1 cellular context compared by ENCODE assay signal in genomic region chr22:41296826-41297667, GRCh38.
A peak's percentile ranks its signal among the peaks of the same experiment; 100 is the strongest.
TF ChIP-seq lines count a peak whose summit lies in the region.

No MANE protein-coding gene starts in this region.

TF ChIP-seq in HepG2, 621 proteins besides CTCF, POLR2A, EP300 and RAD21 (continued from another document and continues in another):
- TF ChIP-seq ZNF660 (CRISPR knock-in tag; IDR thresholded peaks at IDR 0.05; ENCODE audit: borderline replicate concordance, low read depth) (no peak), ZBTB39 (CRISPR knock-in tag; IDR thresholded peaks at IDR 0.05) (no peak), ZBTB8A (CRISPR knock-in tag; IDR thresholded peaks at IDR 0.05; ENCODE audit: borderline replicate concordance, low read depth) (no peak), REST (IDR thresholded peaks at IDR 0.05; ENCODE audit: borderline replicate concordance in 1 of 2, low read depth in 1 of 2, low read length in 2 of 2) (no peak), SNAPC4 (CRISPR knock-in tag; IDR thresholded peaks at IDR 0.05) (no peak), CREM (IDR thresholded peaks at IDR 0.05) (no peak), CREM (CRISPR knock-in tag; IDR thresholded peaks at IDR 0.05) (no peak), CEBPB (IDR thresholded peaks at IDR 0.05; ENCODE audit: borderline replicate concordance, low read depth, low read length) (no peak), YY1 (IDR thresholded peaks at IDR 0.05; ENCODE audit: insufficient read depth, insufficient replicate concordance, low read depth, low read length) (no peak), ZNF362 (CRISPR knock-in tag; IDR thresholded peaks at IDR 0.05; ENCODE audit: borderline replicate concordance) (0 out of 2 replicates have a peak, but pooled peaks have one; percentile 23), PRPF4 (IDR thresholded peaks at IDR 0.05; ENCODE audit: low read depth, low read length, poor library complexity, severe bottlenecking) (no peak), ZNF550 (CRISPR knock-in tag; IDR thresholded peaks at IDR 0.05; ENCODE audit: borderline replicate concordance) (no peak), RFX5 (IDR thresholded peaks at IDR 0.05; ENCODE audit: low read depth, low read length) (no peak), ATF7 (IDR thresholded peaks at IDR 0.05) (no peak), ATF7 (CRISPR knock-in tag; IDR thresholded peaks at IDR 0.05) (no peak), ZNF776 (CRISPR knock-in tag; IDR thresholded peaks at IDR 0.05) (no peak), EED (CRISPR knock-in tag; IDR thresholded peaks at IDR 0.05) (no peak), SETDB1 (CRISPR knock-in tag; IDR thresholded peaks at IDR 0.05; ENCODE audit: borderline replicate concordance) (no peak), HOXA7 (CRISPR knock-in tag; IDR thresholded peaks at IDR 0.05) (no peak), SCMH1 (CRISPR knock-in tag; IDR thresholded peaks at IDR 0.05; ENCODE audit: borderline replicate concordance) (no peak), ZMYM3 (CRISPR knock-in tag; IDR thresholded peaks at IDR 0.05) (peak; percentile 35; the same call in 1 of the 2 replicates), PCBP1 (IDR thresholded peaks at IDR 0.05; ENCODE audit: borderline replicate concordance, low read depth, low read length) (no peak), ADNP (CRISPR knock-in tag; IDR thresholded peaks at IDR 0.05) (no peak), ZNF33B (CRISPR knock-in tag; IDR thresholded peaks at IDR 0.05) (no peak), TCF7L2 (IDR thresholded peaks at IDR 0.05; ENCODE audit: low read depth, low read length) (no peak)
- TF ChIP-seq, protein P1, sequence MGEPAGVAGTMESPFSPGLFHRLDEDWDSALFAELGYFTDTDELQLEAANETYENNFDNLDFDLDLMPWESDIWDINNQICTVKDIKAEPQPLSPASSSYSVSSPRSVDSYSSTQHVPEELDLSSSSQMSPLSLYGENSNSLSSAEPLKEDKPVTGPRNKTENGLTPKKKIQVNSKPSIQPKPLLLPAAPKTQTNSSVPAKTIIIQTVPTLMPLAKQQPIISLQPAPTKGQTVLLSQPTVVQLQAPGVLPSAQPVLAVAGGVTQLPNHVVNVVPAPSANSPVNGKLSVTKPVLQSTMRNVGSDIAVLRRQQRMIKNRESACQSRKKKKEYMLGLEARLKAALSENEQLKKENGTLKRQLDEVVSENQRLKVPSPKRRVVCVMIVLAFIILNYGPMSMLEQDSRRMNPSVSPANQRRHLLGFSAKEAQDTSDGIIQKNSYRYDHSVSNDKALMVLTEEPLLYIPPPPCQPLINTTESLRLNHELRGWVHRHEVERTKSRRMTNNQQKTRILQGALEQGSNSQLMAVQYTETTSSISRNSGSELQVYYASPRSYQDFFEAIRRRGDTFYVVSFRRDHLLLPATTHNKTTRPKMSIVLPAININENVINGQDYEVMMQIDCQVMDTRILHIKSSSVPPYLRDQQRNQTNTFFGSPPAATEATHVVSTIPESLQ (CRISPR knock-in tag; conservative IDR thresholded peaks at IDR 0.05) = no peak
- TF ChIP-seq, protein P2, sequence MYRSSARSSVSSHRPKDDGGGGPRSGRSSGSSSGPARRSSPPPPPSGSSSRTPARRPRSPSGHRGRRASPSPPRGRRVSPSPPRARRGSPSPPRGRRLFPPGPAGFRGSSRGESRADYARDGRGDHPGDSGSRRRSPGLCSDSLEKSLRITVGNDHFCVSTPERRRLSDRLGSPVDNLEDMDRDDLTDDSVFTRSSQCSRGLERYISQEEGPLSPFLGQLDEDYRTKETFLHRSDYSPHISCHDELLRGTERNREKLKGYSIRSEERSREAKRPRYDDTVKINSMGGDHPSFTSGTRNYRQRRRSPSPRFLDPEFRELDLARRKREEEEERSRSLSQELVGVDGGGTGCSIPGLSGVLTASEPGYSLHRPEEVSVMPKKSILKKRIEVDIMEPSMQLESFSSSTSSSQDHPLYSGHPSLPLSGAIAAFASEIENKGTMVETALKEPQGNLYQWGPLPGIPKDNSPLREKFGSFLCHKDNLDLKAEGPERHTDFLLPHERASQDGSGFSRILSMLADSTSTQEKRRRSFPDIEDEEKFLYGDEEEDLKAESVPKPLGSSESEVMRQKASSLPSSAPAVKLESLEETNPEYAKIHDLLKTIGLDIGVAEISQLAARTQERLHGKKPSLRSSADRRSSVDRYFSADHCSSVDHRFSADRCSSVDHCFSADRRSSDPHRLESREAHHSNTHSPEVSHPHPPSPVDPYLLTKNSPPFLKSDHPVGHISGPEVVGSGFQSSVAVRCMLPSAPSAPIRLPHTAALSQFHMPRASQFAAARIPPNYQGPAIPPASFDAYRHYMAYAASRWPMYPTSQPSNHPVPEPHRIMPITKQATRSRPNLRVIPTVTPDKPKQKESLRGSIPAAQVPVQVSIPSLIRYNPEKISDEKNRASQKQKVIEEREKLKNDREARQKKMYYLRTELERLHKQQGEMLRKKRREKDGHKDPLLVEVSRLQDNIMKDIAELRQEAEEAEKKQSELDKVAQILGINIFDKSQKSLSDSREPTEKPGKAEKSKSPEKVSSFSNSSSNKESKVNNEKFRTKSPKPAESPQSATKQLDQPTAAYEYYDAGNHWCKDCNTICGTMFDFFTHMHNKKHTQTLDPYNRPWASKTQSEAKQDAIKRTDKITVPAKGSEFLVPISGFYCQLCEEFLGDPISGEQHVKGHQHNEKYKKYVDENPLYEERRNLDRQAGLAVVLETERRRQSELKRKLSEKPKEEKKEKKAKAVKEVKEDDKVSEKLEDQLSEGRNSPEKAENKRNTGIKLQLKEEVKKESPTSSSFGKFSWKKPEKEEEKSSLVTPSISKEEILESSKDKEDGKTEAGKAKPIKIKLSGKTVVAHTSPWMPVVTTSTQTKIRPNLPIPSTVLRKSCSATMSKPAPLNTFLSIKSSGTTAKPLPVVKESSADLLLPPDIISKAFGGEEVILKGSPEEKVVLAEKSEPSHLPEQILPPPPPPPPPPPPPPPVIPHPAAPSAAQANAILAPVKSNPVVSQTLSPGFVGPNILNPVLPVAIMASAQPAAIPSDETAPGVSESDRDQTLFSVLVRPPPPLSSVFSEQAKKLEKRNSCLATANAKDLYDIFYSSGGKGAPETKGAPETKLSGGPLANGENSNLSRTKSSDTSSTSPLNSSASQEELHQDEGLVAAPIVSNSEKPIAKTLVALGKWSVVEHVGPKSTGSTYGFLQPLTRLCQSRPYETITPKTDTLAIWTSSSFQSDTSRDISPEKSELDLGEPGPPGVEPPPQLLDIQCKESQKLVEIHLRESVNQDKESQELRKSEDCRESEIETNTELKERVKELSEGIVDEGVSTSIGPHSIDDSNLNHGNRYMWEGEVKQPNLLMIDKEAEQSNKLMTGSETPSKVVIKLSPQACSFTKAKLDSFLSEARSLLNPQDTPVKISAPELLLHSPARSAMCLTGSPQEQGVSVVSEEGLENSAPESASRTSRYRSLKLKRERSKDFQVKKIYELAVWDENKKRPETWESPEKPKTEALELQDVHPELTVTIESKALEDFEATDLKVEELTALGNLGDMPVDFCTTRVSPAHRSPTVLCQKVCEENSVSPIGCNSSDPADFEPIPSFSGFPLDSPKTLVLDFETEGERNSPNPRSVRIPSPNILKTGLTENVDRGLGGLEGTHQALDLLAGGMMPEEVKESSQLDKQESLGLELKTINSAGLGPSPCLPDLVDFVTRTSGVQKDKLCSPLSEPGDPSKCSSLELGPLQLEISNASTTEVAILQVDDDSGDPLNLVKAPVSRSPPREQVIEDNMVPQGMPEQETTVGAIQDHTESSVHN (CRISPR knock-in tag; IDR thresholded peaks at IDR 0.05) = no peak
- TF ChIP-seq, protein P3, sequence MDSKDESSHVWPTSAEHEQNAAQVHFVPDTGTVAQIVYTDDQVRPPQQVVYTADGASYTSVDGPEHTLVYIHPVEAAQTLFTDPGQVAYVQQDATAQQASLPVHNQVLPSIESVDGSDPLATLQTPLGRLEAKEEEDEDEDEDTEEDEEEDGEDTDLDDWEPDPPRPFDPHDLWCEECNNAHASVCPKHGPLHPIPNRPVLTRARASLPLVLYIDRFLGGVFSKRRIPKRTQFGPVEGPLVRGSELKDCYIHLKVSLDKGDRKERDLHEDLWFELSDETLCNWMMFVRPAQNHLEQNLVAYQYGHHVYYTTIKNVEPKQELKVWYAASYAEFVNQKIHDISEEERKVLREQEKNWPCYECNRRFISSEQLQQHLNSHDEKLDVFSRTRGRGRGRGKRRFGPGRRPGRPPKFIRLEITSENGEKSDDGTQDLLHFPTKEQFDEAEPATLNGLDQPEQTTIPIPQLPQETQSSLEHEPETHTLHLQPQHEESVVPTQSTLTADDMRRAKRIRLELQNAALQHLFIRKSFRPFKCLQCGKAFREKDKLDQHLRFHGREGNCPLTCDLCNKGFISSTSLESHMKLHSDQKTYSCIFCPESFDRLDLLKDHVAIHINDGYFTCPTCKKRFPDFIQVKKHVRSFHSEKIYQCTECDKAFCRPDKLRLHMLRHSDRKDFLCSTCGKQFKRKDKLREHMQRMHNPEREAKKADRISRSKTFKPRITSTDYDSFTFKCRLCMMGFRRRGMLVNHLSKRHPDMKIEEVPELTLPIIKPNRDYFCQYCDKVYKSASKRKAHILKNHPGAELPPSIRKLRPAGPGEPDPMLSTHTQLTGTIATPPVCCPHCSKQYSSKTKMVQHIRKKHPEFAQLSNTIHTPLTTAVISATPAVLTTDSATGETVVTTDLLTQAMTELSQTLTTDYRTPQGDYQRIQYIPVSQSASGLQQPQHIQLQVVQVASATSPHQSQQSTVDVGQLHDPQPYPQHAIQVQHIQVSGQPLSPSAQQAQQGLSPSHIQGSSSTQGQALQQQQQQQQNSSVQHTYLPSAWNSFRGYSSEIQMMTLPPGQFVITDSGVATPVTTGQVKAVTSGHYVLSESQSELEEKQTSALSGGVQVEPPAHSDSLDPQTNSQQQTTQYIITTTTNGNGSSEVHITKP (CRISPR knock-in tag; IDR thresholded peaks at IDR 0.05; ENCODE audit: low read depth) = no peak
